In the genomic region with DNA sequence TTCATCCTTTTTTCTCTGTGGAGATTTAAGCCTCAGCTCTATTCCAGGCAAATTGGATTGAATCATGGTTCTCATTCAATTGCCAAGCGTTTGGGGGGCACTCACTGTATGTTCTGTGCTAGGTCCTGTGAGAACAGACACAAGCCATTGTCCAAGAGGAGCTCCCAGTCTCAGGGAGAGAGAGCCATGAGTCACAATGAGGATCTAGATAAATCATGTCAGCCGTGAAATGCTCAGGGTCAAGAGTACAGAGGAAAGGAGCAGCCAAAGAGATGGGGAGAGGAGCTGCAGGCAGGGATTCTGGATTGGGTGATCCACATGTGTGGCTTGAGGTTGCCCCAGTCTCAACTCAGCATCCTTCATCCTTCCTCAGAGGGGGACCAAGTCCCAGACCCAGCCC, we compare ENCODE assay signal across 14 cellular contexts.
DNase-seq lines count a peak whose midpoint lies in the region; ATAC-seq and TF ChIP-seq lines count a peak whose summit lies in the region.
"Had no signal": no experiment of that assay in that cellular context is flagged by ENCODE, and none has a peak within 500 bp of the region (broad histone marks: within the 10 kb centered on the region; RNA-seq: fewer than 3 reads in every experiment).

No MANE protein-coding gene starts in this region.

- H3K9me3 Mint-ChIP-seq in activated CD8-positive, alpha-beta T cell treated with anti-CD3 and anti-CD28 coated beads, Interleukin-2, amount 10 ng/mL, durations not matched to agents 7 days and 5 days (ENCODE audit: insufficient read depth) = no peaks in the 10 kb centered on the region
- H3K9me3 Mint-ChIP-seq: activated CD4-positive, alpha-beta T cell treated with anti-CD3 and anti-CD28 coated beads, Interleukin-2, amount 10 ng/mL, durations not matched to agents 24 days and 14 days; activated T-helper 17 cell treated with anti-CD3 and anti-CD28 coated beads, Interleukin-2, amount 50 U/mL, for 72 hours; neural crest cell; T-helper 1 cell treated with Interleukin-12 subunit alpha and Interleukin-12 subunit beta and Interleukin-4 antibody, amounts not matched to agents 30 μg/mL and 1 μg/mL, for 36 hours had no signal

- no peak overlapping the region for H2AFZ ChIP-seq in Karpas-422 (ENCODE audit: low read length)
- no peak overlapping the region for H2AFZ ChIP-seq in mesenchymal stem cell (ENCODE audit: low read depth, low read length)
- H2AFZ ChIP-seq: PC-9 had no signal

- CTCF ChIA-PET in activated CD8-positive, alpha-beta T cell treated with anti-CD3 and anti-CD28 coated beads, Interleukin-2, amount 10 ng/mL, durations not matched to agents 7 days and 5 days (lab: Charles Lee) = interaction anchor here (1.0 kb wide), 1 partner anchor 33 kb away, joined by 3 read pairs; no protein-coding TSS in a partner anchor

- no peak overlapping the region for H2BK120ac ChIP-seq in mesenchymal stem cell (ENCODE audit: low read depth, low read length)

- WGBS in mesenchymal stem cell = 11% methylated on average over 2 of the region's 2 CpGs

- H3K79me2 ChIP-seq in Karpas-422 (ENCODE audit: low read length) = no peaks in the 10 kb centered on the region

- TF ChIP-seq CTCF in choroid plexus epithelial cell (conservative IDR thresholded peaks at IDR 0.05; ENCODE audit: low read depth, low read length) = no peak
- TF ChIP-seq CTCF in left lung (IDR thresholded peaks at IDR 0.05) = no peak

- POLR2A ChIA-PET in activated CD8-positive, alpha-beta T cell treated with anti-CD3 and anti-CD28 coated beads, Interleukin-2, amount 10 ng/mL, durations not matched to agents 7 days and 5 days (lab: Charles Lee) = no interaction called here

- intact Hi-C loops in left lung (cut with DNase I) = no loop called here

- H3K9me3 ChIP-seq in Karpas-422 (ENCODE audit: low read length) (no peaks in the 10 kb centered on the region), mesenchymal stem cell (ENCODE audit: control insufficient read depth, low read length) (no peaks in the 10 kb centered on the region), left lung (no peaks in the 10 kb centered on the region)

- H3K4me1 ChIP-seq in Karpas-422 (ENCODE audit: low read length) = peaks cover 87% of the 10 kb centered on the region
- peaks cover 16% of the 10 kb centered on the region for H3K4me1 ChIP-seq in mesenchymal stem cell (ENCODE audit: control insufficient read depth, insufficient read depth, low read depth, low read length)
- peaks cover 0 to 10% of the 10 kb centered on the region in 2 donors for H3K4me1 ChIP-seq in left lung

- no peak overlapping the region for H3K4me3 Mint-ChIP-seq in activated CD8-positive, alpha-beta T cell treated with anti-CD3 and anti-CD28 coated beads, Interleukin-2, amount 10 ng/mL, durations not matched to agents 7 days and 5 days
- H3K4me3 Mint-ChIP-seq: activated CD4-positive, alpha-beta T cell treated with anti-CD3 and anti-CD28 coated beads, Interleukin-2, amount 10 ng/mL, durations not matched to agents 24 days and 14 days; activated T-helper 17 cell treated with anti-CD3 and anti-CD28 coated beads, Interleukin-2, amount 50 U/mL, for 72 hours; B cell; neural crest cell; T-helper 1 cell treated with Interleukin-12 subunit alpha and Interleukin-12 subunit beta and Interleukin-4 antibody, amounts not matched to agents 30 μg/mL and 1 μg/mL, for 36 hours had no signal

- H3K27ac ChIP-seq in Karpas-422 (ENCODE audit: low read length) (no peak overlapping the region), mesenchymal stem cell (ENCODE audit: low read length, poor library complexity, severe bottlenecking) (no peak overlapping the region), left lung (no peak overlapping the region)
- H3K27ac ChIP-seq: PC-9 had no signal

- no peaks in the 10 kb centered on the region for H3K9me2 ChIP-seq in Karpas-422 (replicated peaks; ENCODE audit: insufficient read depth, low read length)

- no peak overlapping the region for H3K4ac ChIP-seq in mesenchymal stem cell (ENCODE audit: low read depth in 1 of 2, low read length in 2 of 2)

- no peak overlapping the region for H3K27ac Mint-ChIP-seq in activated CD8-positive, alpha-beta T cell treated with anti-CD3 and anti-CD28 coated beads, Interleukin-2, amount 10 ng/mL, durations not matched to agents 7 days and 5 days
- H3K27ac Mint-ChIP-seq: activated CD4-positive, alpha-beta T cell treated with anti-CD3 and anti-CD28 coated beads, Interleukin-2, amount 10 ng/mL, durations not matched to agents 24 days and 14 days; activated T-helper 17 cell treated with anti-CD3 and anti-CD28 coated beads, Interleukin-2, amount 50 U/mL, for 72 hours; B cell; T-helper 1 cell treated with Interleukin-12 subunit alpha and Interleukin-12 subunit beta and Interleukin-4 antibody, amounts not matched to agents 30 μg/mL and 1 μg/mL, for 36 hours had no signal

- DNase-seq in AG08395 (ENCODE audit: low spot score) (peak; percentile 58), Karpas-422 (peak; percentile 25), choroid plexus epithelial cell (ENCODE audit: low read depth) (peak; percentile 20), mesenchymal stem cell (peak; percentile 80), left lung (no peak)
- DNase-seq in activated CD8-positive, alpha-beta T cell treated with anti-CD3 and anti-CD28 coated beads, Interleukin-2, amount 10 ng/mL, durations not matched to agents 7 days and 5 days = no peak
- DNase-seq: activated CD4-positive, alpha-beta T cell treated with anti-CD3 and anti-CD28 coated beads, Interleukin-2, amount 10 ng/mL, durations not matched to agents 24 days and 14 days; PC-9 had no signal

- H3K36me3 ChIP-seq in Karpas-422 (ENCODE audit: insufficient read depth, low read length) (no peaks in the 10 kb centered on the region), mesenchymal stem cell (ENCODE audit: control insufficient read depth in 1 of 2, insufficient read depth in 2 of 2, low read depth in 1 of 2, low read length in 2 of 2) (peaks cover 0 to 73% of the 10 kb centered on the region in 2 experiments), left lung (no peaks in the 10 kb centered on the region)

- H4K8ac ChIP-seq in mesenchymal stem cell (ENCODE audit: low read length) = no peak overlapping the region

- H3K27me3 Mint-ChIP-seq in activated CD8-positive, alpha-beta T cell treated with anti-CD3 and anti-CD28 coated beads, Interleukin-2, amount 10 ng/mL, durations not matched to agents 7 days and 5 days (ENCODE audit: low read depth) = peaks cover 35% of the 10 kb centered on the region

- H2BK12ac ChIP-seq in mesenchymal stem cell (ENCODE audit: low read length in 2 of 2) = no peak overlapping the region

- H4K91ac ChIP-seq in mesenchymal stem cell (ENCODE audit: low read length) = no peak overlapping the region

- no peak overlapping the region for H2BK15ac ChIP-seq in mesenchymal stem cell (ENCODE audit: low read depth, poor library complexity, severe bottlenecking)

- H3K27me3 ChIP-seq in Karpas-422 (ENCODE audit: low read length) = no peaks in the 10 kb centered on the region
- peaks cover 0 to 66% of the 10 kb centered on the region in 2 experiments for H3K27me3 ChIP-seq in mesenchymal stem cell (ENCODE audit: control insufficient read depth in 1 of 2, insufficient read depth in 1 of 2, low read length in 2 of 2)
- H3K27me3 ChIP-seq in left lung = peaks cover 0 to 57% of the 10 kb centered on the region in 2 donors

- no peak overlapping the region for H2BK5ac ChIP-seq in mesenchymal stem cell (ENCODE audit: low read depth, low read length, poor library complexity, severe bottlenecking)

- no peaks in the 10 kb centered on the region for H3K4me1 Mint-ChIP-seq in activated CD8-positive, alpha-beta T cell treated with anti-CD3 and anti-CD28 coated beads, Interleukin-2, amount 10 ng/mL, durations not matched to agents 7 days and 5 days (ENCODE audit: low read depth)
- H3K4me1 Mint-ChIP-seq: activated T-helper 17 cell treated with anti-CD3 and anti-CD28 coated beads, Interleukin-2, amount 50 U/mL, for 72 hours had no signal

- H3K4me2 ChIP-seq in Karpas-422 (ENCODE audit: low read depth, low read length, poor library complexity, severe bottlenecking) (no peak overlapping the region), mesenchymal stem cell (ENCODE audit: low read length, poor library complexity, severe bottlenecking) (no peak overlapping the region)
- H3K4me2 ChIP-seq: PC-9 had no signal

- H4K20me1 ChIP-seq in Karpas-422 (ENCODE audit: insufficient read depth, low read depth, low read length) = no peaks in the 10 kb centered on the region

- H3K23ac ChIP-seq in mesenchymal stem cell (ENCODE audit: low read length in 2 of 2) = no peak overlapping the region

- H3K14ac ChIP-seq in mesenchymal stem cell (ENCODE audit: low read length in 2 of 2) = no peak overlapping the region

- H3K4me3 ChIP-seq in Karpas-422 (ENCODE audit: low read length) (no peak overlapping the region), choroid plexus epithelial cell (ENCODE audit: low read depth, low read length) (no peak overlapping the region), mesenchymal stem cell (ENCODE audit: insufficient read depth in 1 of 2, low read depth in 1 of 2, low read length in 2 of 2) (no peak overlapping the region), left lung (no peak overlapping the region)
- H3K4me3 ChIP-seq: PC-9 had no signal

- H3K9ac ChIP-seq in Karpas-422 (ENCODE audit: low read length) = no peak overlapping the region
- no peak overlapping the region for H3K9ac ChIP-seq in mesenchymal stem cell (ENCODE audit: low read length)

- no peak overlapping the region for H3K18ac ChIP-seq in mesenchymal stem cell (ENCODE audit: low read depth in 1 of 2, low read length in 2 of 2)

- H3K79me1 ChIP-seq in mesenchymal stem cell (replicated peaks; ENCODE audit: low read length, poor library complexity, severe bottlenecking) = peaks cover 1% of the 10 kb centered on the region

- no peaks in the 10 kb centered on the region for H3K36me3 Mint-ChIP-seq in activated CD8-positive, alpha-beta T cell treated with anti-CD3 and anti-CD28 coated beads, Interleukin-2, amount 10 ng/mL, durations not matched to agents 7 days and 5 days (ENCODE audit: low read depth)

- ATAC-seq in HG02938 (IDR thresholded peaks at IDR 0.05; ENCODE audit: unreplicated experiment) = no peak
- no peak for ATAC-seq in activated CD8-positive, alpha-beta T cell treated with anti-CD3 and anti-CD28 coated beads, Interleukin-2, amount 10 ng/mL, durations not matched to agents 7 days and 5 days
- ATAC-seq in GM21786 (IDR thresholded peaks at IDR 0.05; ENCODE audit: unreplicated experiment) = no peak
- no peak for ATAC-seq in left lung
- ATAC-seq: activated T-helper 17 cell treated with anti-CD3 and anti-CD28 coated beads, Interleukin-2, amount 50 U/mL, for 72 hours had no signal

- no peak overlapping the region for H2AK5ac ChIP-seq in mesenchymal stem cell (ENCODE audit: low read length, severe bottlenecking)

Comparison
In these comparisons a context has a peak if more than half of its experiments do, and no peak if none do; other contexts are left out.
1. DNase-seq: peak in AG08395 (single experiment), Karpas-422 (single experiment), choroid plexus epithelial cell (single experiment) and mesenchymal stem cell (single experiment); none in activated CD8-positive, alpha-beta T cell treated with anti-CD3 and anti-CD28 coated beads, Interleukin-2, amount 10 ng/mL, durations not matched to agents 7 days and 5 days (single experiment) and left lung (0 of 2).